19 cellular contexts compared by ENCODE assay signal in the genomic region with DNA sequence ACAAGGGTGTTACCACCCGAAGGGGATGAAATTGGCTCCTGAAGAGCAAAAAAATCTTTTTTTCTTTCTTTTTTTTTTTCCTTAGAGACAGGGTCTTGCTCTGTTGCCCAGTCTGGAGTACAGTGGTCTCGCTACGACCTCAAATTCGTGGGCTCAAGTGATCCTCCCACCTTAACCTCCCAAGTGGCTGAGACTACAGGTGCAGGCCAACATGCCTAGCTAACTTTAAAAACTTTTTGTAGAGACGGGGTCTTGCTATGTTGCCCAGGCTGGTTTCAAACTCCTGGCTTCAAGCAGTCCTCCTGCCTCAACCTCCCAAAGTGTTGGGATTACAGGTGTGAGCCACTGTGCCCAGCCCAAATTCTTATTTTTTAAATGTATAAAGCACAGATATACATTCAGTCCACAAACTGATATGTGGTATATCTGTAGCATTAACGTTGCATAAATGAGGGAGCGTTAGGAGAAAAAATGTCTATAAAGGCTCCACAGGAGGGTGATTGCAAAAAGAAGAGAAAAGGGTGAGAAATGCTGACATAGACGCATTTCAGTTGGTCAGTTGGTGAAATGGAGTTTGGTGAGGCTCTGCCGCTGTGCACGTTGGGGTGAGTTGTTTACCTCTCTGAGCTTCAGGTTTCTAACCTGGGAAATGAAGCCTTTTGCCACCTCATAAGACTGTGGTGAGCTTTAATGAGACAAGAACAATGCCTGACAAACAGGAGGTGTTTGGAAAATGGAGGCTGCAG.
DNase-seq lines count a peak whose midpoint lies in the region; ATAC-seq, FAIRE-seq and TF ChIP-seq lines count a peak whose summit lies in the region.
"Had no signal": no experiment of that assay in that cellular context is flagged by ENCODE, and none has a peak within 500 bp of the region (broad histone marks: within the 10 kb centered on the region; RNA-seq: fewer than 3 reads in every experiment).

No MANE protein-coding gene starts in this region.

- TF ChIP-seq EP300 in SK-N-SH (IDR thresholded peaks at IDR 0.05; ENCODE audit: borderline replicate concordance in 1 of 2, low read depth in 1 of 2, low read length in 1 of 2) (no peak), H1 (IDR thresholded peaks at IDR 0.05; ENCODE audit: borderline replicate concordance in 1 of 2, low read depth in 2 of 2, low read length in 2 of 2) (no peak)

- no peak overlapping the region for H4K5ac ChIP-seq in H1 (ENCODE audit: insufficient read length, low read depth, low read length)

- POLR2A ChIA-PET in SK-N-SH (lab: Yijun Ruan, JAX) = interaction anchor here (0.7 kb wide), 1 partner anchor 87 kb away, joined by 3 read pairs; no protein-coding TSS in a partner anchor
- POLR2A ChIA-PET in H1 (lab: Charles Lee; ENCODE audit: partially characterized antibody) = interaction anchor here (0.8 to 4.0 kb wide), 3 partner anchors 52 to 111 kb away, joined by 3 to 23 read pairs (median 9); no protein-coding TSS in a partner anchor

- H3K56ac ChIP-seq in H1 (replicated peaks; ENCODE audit: insufficient read length, low read depth, low read length) = no peak overlapping the region

- no peaks in the 10 kb centered on the region for H3K36me3 Mint-ChIP-seq in activated naive CD4-positive, alpha-beta T cell treated with anti-CD3 and anti-CD28 coated beads, Interleukin-2, amount 50 U/mL, for 72 hours

- peak overlapping the region; percentile 41 for H4K91ac ChIP-seq in H1 (replicated peaks; ENCODE audit: insufficient read length, low read length)

- H3K4ac ChIP-seq in H1 (replicated peaks; ENCODE audit: insufficient read length, low read depth, low read length) = no peak overlapping the region

- H3K4me1 ChIP-seq in SK-N-SH (ENCODE audit: control insufficient read depth in 1 of 2, insufficient read depth in 2 of 2, low read depth in 1 of 2, low read length in 1 of 2) (no peaks in the 10 kb centered on the region; a peak in 1 of 4 replicates), H1 (replicated peaks in 1 of 4; ENCODE audit: control insufficient read depth in 3 of 4, insufficient read depth in 4 of 4, low read length in 3 of 4) (peaks cover 7 to 27% (median 11%) of the 10 kb centered on the region in 4 experiments), skeletal muscle tissue (ENCODE audit: control insufficient read depth in 3 of 3, insufficient read depth in 3 of 3, low read length in 3 of 3) (peaks cover 0 to 7% (median 0%) of the 10 kb centered on the region in 3 donors)
- H3K4me1 ChIP-seq: BE2C had no signal

- no peak overlapping the region for H4K8ac ChIP-seq in H1 (ENCODE audit: extremely low read depth, insufficient read depth, low read length)

- H3K36me3 ChIP-seq in SK-N-SH (replicated peaks in 1 of 2; ENCODE audit: control insufficient read depth in 1 of 2, insufficient read depth in 2 of 2, low read length in 1 of 2) (no peaks in the 10 kb centered on the region), H1 (ENCODE audit: control insufficient read depth in 2 of 4, insufficient read depth in 4 of 4, low read length in 3 of 4) (no peaks in the 10 kb centered on the region), skeletal muscle tissue (ENCODE audit: control insufficient read depth in 3 of 3, insufficient read depth in 3 of 3, low read length in 3 of 3) (no peaks in the 10 kb centered on the region)
- H3K36me3 ChIP-seq: BE2C had no signal

- H3K23ac ChIP-seq in H1 (ENCODE audit: insufficient read length) = no peak overlapping the region

- H3K4me2 ChIP-seq in SK-N-SH = no peak overlapping the region
- no peak overlapping the region for H3K4me2 ChIP-seq in H1 (ENCODE audit: insufficient read depth in 1 of 2, low read depth in 2 of 2, low read length in 2 of 2)

- H3K9ac ChIP-seq in SK-N-SH = no peak overlapping the region
- H3K9ac ChIP-seq in H1 (replicated peaks in 1 of 4; ENCODE audit: extremely low read depth in 1 of 4, low read depth in 3 of 4, low read length in 3 of 4) = no peak overlapping the region
- no peak overlapping the region for H3K9ac ChIP-seq in skeletal muscle tissue (ENCODE audit: low read depth in 1 of 3, low read length in 3 of 3)

- H3K27ac ChIP-seq in SK-N-SH (ENCODE audit: low read depth in 2 of 2, low read length in 1 of 2) = no peak overlapping the region
- no peak overlapping the region for H3K27ac ChIP-seq in H1 (ENCODE audit: low read depth, low read length)
- peak overlapping the region; percentile 56 for H3K27ac ChIP-seq in skeletal muscle tissue (ENCODE audit: low read depth, low read length)
- H3K27ac ChIP-seq: 22Rv1 had no signal

- no peaks in the 10 kb centered on the region for H4K20me1 ChIP-seq in SK-N-SH (ENCODE audit: insufficient read depth)
- peaks cover 0 to 5% of the 10 kb centered on the region in 2 experiments for H4K20me1 ChIP-seq in H1 (replicated peaks in 1 of 2; ENCODE audit: control insufficient read depth in 1 of 2, insufficient read depth in 2 of 2, low read length in 2 of 2)

- H3K18ac ChIP-seq in H1 (ENCODE audit: extremely low read depth, low read length) = no peak overlapping the region

- 0 out of 2 replicates have a peak overlapping the region, but pooled peaks have one; percentile 49 for H2BK5ac ChIP-seq in H1 (ENCODE audit: low read depth, low read length)

- H2AK5ac ChIP-seq in H1 (ENCODE audit: low read depth, low read length) = no peak overlapping the region

- H3K27me3 ChIP-seq in SK-N-SH (ENCODE audit: insufficient read depth) (no peaks in the 10 kb centered on the region), H1 (replicated peaks in 1 of 4; ENCODE audit: control insufficient read depth in 3 of 4, extremely low read depth in 1 of 4, insufficient read depth in 3 of 4, low read length in 3 of 4) (no peaks in the 10 kb centered on the region), skeletal muscle tissue (ENCODE audit: control insufficient read depth in 3 of 3, insufficient read depth in 3 of 3, low read length in 3 of 3) (peaks cover 0 to 3% (median 0%) of the 10 kb centered on the region in 3 donors)

- H3K9me3 Mint-ChIP-seq in activated naive CD4-positive, alpha-beta T cell treated with anti-CD3 and anti-CD28 coated beads, Interleukin-2, amount 50 U/mL, for 72 hours = peaks cover 0 to 8% of the 10 kb centered on the region in 2 donors
- H3K9me3 Mint-ChIP-seq: CD4-positive, alpha-beta T cell had no signal

- H3K79me1 ChIP-seq in H1 (ENCODE audit: low read depth, low read length) = peaks cover 6% of the 10 kb centered on the region; the same call in 1 of the 2 replicates

- H2BK120ac ChIP-seq in H1 (replicated peaks; ENCODE audit: low read depth, low read length) = no peak overlapping the region

- H3K4me3 ChIP-seq in SK-N-SH (ENCODE audit: low read depth in 2 of 2, low read length in 1 of 2) = no peak overlapping the region
- no peak overlapping the region for H3K4me3 ChIP-seq in H1 (ENCODE audit: extremely low read depth in 1 of 4, insufficient read depth in 2 of 4, low read depth in 3 of 4, low read length in 4 of 4)
- H3K4me3 ChIP-seq in skeletal muscle tissue (ENCODE audit: low read length in 3 of 3) = no peak overlapping the region

- H3K14ac ChIP-seq in H1 (ENCODE audit: insufficient read length) = no peak overlapping the region

- H3K79me2 ChIP-seq in SK-N-SH (ENCODE audit: insufficient read depth) (peaks cover 30% of the 10 kb centered on the region; the same call in 1 of the 2 replicates), H1 (ENCODE audit: control insufficient read depth in 1 of 2, insufficient read depth in 2 of 2, low read length in 2 of 2) (peaks cover 0 to 16% of the 10 kb centered on the region in 2 experiments; a peak in 3 of 4 replicates)

- peaks cover 10% of the 10 kb centered on the region for H3K23me2 ChIP-seq in H1 (ENCODE audit: low read depth, low read length)

- ATAC-seq in SK-N-SH treated with all-trans-retinoic acid at 6 μM for 48 hours = no peak
- no peak for ATAC-seq in activated naive CD4-positive, alpha-beta T cell treated with anti-CD3 and anti-CD28 coated beads, Interleukin-2, amount 50 U/mL, for 72 hours

- TF ChIP-seq CTCF in SK-N-SH (IDR thresholded peaks at IDR 0.05) (no peak), H1 (IDR thresholded peaks at IDR 0.05; ENCODE audit: control extremely low read depth in 1 of 3, insufficient read depth in 1 of 3, low read depth in 1 of 3, low read length in 3 of 3) (no peak)

- peaks cover 12% of the 10 kb centered on the region for H3F3A ChIP-seq in SK-N-SH (replicated peaks; ENCODE audit: insufficient read depth)

- H3K27ac Mint-ChIP-seq in activated naive CD4-positive, alpha-beta T cell treated with anti-CD3 and anti-CD28 coated beads, Interleukin-2, amount 50 U/mL, for 72 hours = no peak overlapping the region
- H3K27ac Mint-ChIP-seq: CD4-positive, alpha-beta T cell had no signal

- H3K9me3 ChIP-seq in SK-N-SH (no peaks in the 10 kb centered on the region), H1 (ENCODE audit: insufficient read depth in 2 of 2, low read depth in 1 of 2, low read length in 1 of 2) (no peaks in the 10 kb centered on the region), skeletal muscle tissue (ENCODE audit: control insufficient read depth in 3 of 3, low read length in 3 of 3) (no peaks in the 10 kb centered on the region)
- H3K9me3 ChIP-seq: BE2C had no signal

- H2AFZ ChIP-seq in SK-N-SH (ENCODE audit: low read depth) (0 out of 2 replicates have a peak overlapping the region, but pooled peaks have one; percentile 48), H1 (ENCODE audit: low read length) (no peak overlapping the region)

- no peak for TF ChIP-seq RAD21 in SK-N-SH (IDR thresholded peaks at IDR 0.05; ENCODE audit: low read length)
- TF ChIP-seq RAD21 in H1 (IDR thresholded peaks at IDR 0.05 in 1 of 2, conservative IDR thresholded peaks at IDR 0.05 in 1 of 2; ENCODE audit: low read depth in 2 of 2, low read length in 2 of 2) = no peak

- peak overlapping the region; percentile 53; the same call in 1 of the 2 replicates for H2BK12ac ChIP-seq in H1 (ENCODE audit: low read depth, low read length)

- no peak for TF ChIP-seq POLR2A in H1 (IDR thresholded peaks at IDR 0.05; ENCODE audit: control extremely low read depth in 1 of 2, low read depth in 2 of 2, low read length in 2 of 2)

- no peak overlapping the region; the same call in 1 of the 2 replicates for H2BK20ac ChIP-seq in H1 (ENCODE audit: low read length)

- 0 out of 2 replicates have a peak overlapping the region, but pooled peaks have one; percentile 29 for H2BK15ac ChIP-seq in H1 (ENCODE audit: low read length)

- no peak for FAIRE-seq in H1 (lab: Jason Lieb, UNC)

- CTCF ChIA-PET in SK-N-SH (lab: Yijun Ruan, JAX) = interaction anchor here (1.0 to 6.6 kb wide), 11 partner anchors 20 to 675 kb away, joined by 3 to 291 read pairs (median 4); partner anchors contain the start of gene PODXL
- CTCF ChIA-PET in H1 (lab: Charles Lee; ENCODE audit: partially characterized antibody) = interaction anchor here (0.9 to 5.8 kb wide), 10 partner anchors 8 to 144 kb away, joined by 3 to 164 read pairs (median 4); no protein-coding TSS in a partner anchor

- no peak for DNase-seq in SK-N-SH
- DNase-seq in H1 (ENCODE audit: low read depth in 1 of 2, low spot score in 2 of 2) = no peak
- peak; percentile 24 for DNase-seq in mesenteric fat pad (ENCODE audit: low spot score)
- DNase-seq in NCI-H345 treated with DMSO at 0.1 percent for 48 hours (lab: John Stamatoyannopoulos, UW; ENCODE audit: unreplicated experiment) = no peak
- no peak for DNase-seq in activated naive CD4-positive, alpha-beta T cell treated with anti-CD3 and anti-CD28 coated beads, Interleukin-2, amount 50 U/mL, for 72 hours (ENCODE audit: low spot score in 2 of 2)
- no peak for DNase-seq in OCI-M1 (lab: John Stamatoyannopoulos, UW)
- DNase-seq: BE2C; Calu3; CD4-positive, alpha-beta T cell; DMS79 treated with DMSO at 0.1 percent for 48 hours; HCEC 1CT; KG1; NCI-H1417 treated with DMSO at 0.1 percent for 48 hours; NCI-H1930; NCI-H446 treated with DMSO at 0.1 percent for 48 hours; RPMI8226 had no signal

- H3K9me2 ChIP-seq in SK-N-SH = no peaks in the 10 kb centered on the region

- 87% methylated on average over 9 of the region's 10 CpGs for WGBS in SK-N-SH (ENCODE audit: low lambda C conversion rate)
- 87% methylated on average over 9 of the region's 10 CpGs; no CpG with 5 or more reads in 1 of the 2 experiments for WGBS in H1 (ENCODE audit: extremely low coverage in 1 of 2, insufficient coverage in 1 of 2, insufficient read length in 1 of 2, insufficient replicate concordance in 2 of 2, low coverage in 1 of 2, low lambda C conversion rate in 2 of 2, missing lambda C conversion rate in 1 of 2), 2 experiments
